1 cellular context compared by ENCODE assay signal in genomic region chr7:102152672-102153585, GRCh38.
TF ChIP-seq lines count a peak whose summit lies in the region.

No MANE protein-coding gene starts in this region.

TF ChIP-seq in HepG2, 621 proteins besides CTCF, POLR2A, EP300 and RAD21 (continued from another document and continues in another):
- TF ChIP-seq ZBTB4 (CRISPR knock-in tag; IDR thresholded peaks at IDR 0.05; ENCODE audit: borderline replicate concordance) (no peak; the same call in 1 of the 2 replicates), ATF7 (IDR thresholded peaks at IDR 0.05) (peak; percentile 83), ATF7 (CRISPR knock-in tag; IDR thresholded peaks at IDR 0.05) (no peak; the same call in 1 of the 2 replicates), BRF2 (CRISPR knock-in tag; IDR thresholded peaks at IDR 0.05) (no peak), POGZ (CRISPR knock-in tag; IDR thresholded peaks at IDR 0.05) (peak; percentile 28; the same call in 1 of the 2 replicates), ZNF180 (CRISPR knock-in tag; IDR thresholded peaks at IDR 0.05; ENCODE audit: borderline replicate concordance, low read depth) (no peak), RBM22 (optimal IDR thresholded peaks at IDR 0.05; ENCODE audit: low read length) (peak; percentile 33), CENPX (CRISPR knock-in tag; IDR thresholded peaks at IDR 0.05) (no peak), ZNF253 (CRISPR knock-in tag; IDR thresholded peaks at IDR 0.05; ENCODE audit: borderline replicate concordance) (no peak), RFXAP (CRISPR knock-in tag; IDR thresholded peaks at IDR 0.05; ENCODE audit: borderline replicate concordance) (peak; percentile 82), KDM1A (CRISPR knock-in tag; IDR thresholded peaks at IDR 0.05) (no peak), IRF9 (CRISPR knock-in tag; IDR thresholded peaks at IDR 0.05; ENCODE audit: borderline replicate concordance) (no peak; the same call in 1 of the 2 replicates), ZNF597 (CRISPR knock-in tag; IDR thresholded peaks at IDR 0.05) (no peak), SIN3B (IDR thresholded peaks at IDR 0.05; ENCODE audit: low read length) (no peak), ZNF577 (CRISPR knock-in tag; IDR thresholded peaks at IDR 0.05; ENCODE audit: borderline replicate concordance, low read depth) (no peak), ZNF552 (CRISPR knock-in tag; IDR thresholded peaks at IDR 0.05; ENCODE audit: borderline replicate concordance) (no peak), ATF1 (CRISPR knock-in tag; IDR thresholded peaks at IDR 0.05) (no peak), ZMAT5 (CRISPR knock-in tag; IDR thresholded peaks at IDR 0.05; ENCODE audit: borderline replicate concordance, low read depth) (no peak), PRDM10 (CRISPR knock-in tag; IDR thresholded peaks at IDR 0.05; ENCODE audit: low read depth) (peak; percentile 50; the same call in 1 of the 2 replicates), SUZ12 (IDR thresholded peaks at IDR 0.05; ENCODE audit: low read depth, low read length) (no peak), XRCC5 (optimal IDR thresholded peaks at IDR 0.05; ENCODE audit: low read length) (peak; percentile 41), RERE (CRISPR knock-in tag; IDR thresholded peaks at IDR 0.05; ENCODE audit: low read depth) (no peak), ZNF24 (IDR thresholded peaks at IDR 0.05) (no peak; the same call in 1 of the 2 replicates), ZUFSP (CRISPR knock-in tag; IDR thresholded peaks at IDR 0.05; ENCODE audit: borderline replicate concordance) (no peak), RNF219 (CRISPR knock-in tag; IDR thresholded peaks at IDR 0.05) (0 out of 2 replicates have a peak, but pooled peaks have one; percentile 2), ATF6 (CRISPR knock-in tag; conservative IDR thresholded peaks at IDR 0.05) (no peak), HINFP (CRISPR knock-in tag; IDR thresholded peaks at IDR 0.05; ENCODE audit: low read depth) (0 out of 2 replicates have a peak, but pooled peaks have one; percentile 25), PAF1 (CRISPR knock-in tag; IDR thresholded peaks at IDR 0.05) (no peak)
